8 cellular contexts compared by ENCODE assay signal in the genomic region with DNA sequence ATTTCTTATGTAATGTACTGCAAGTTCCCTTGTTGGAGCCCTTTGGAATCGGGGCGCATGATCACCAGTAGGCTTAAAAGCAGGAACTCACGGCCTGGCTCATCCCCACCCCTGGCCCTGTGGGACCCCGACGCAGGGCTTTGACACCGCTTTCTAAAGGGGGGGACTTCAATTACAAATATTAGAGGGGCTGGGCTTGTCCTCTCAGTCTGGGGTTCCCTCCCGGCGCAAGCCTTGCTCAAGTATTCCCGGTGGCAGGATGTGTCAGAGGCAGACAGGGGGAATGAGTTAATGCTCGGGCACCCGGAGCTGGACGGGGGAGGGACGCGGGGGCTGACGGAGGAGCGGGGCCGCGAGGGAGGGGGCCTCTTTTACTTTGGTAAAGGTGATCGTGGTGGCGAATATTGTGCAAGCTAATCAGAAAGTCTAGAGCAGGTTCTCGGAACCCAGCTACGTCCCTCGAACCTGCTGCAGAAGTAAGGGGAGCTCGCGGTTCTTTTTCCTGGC. TPM values are rescaled to one million over a fixed set of nuclear protein-coding genes. Genes with fewer than 3 reads are reported as not detected.
DNase-seq lines count a peak whose midpoint lies in the region; ATAC-seq and TF ChIP-seq lines count a peak whose summit lies in the region.

No MANE protein-coding gene starts in this region.

- intact Hi-C loops in activated CD4-positive, alpha-beta T cell treated with anti-CD3 and anti-CD28 coated beads, Interleukin-2, amount 10 ng/mL, durations not matched to agents 24 days and 14 days (cut with micrococcal nuclease), result no loop called here
- intact Hi-C loops in sigmoid colon (cut with DNase I), result loop anchor here (10.0 kb wide), 1 partner anchor 154 kb away; no protein-coding TSS in a partner anchor
- intact Hi-C loops in left colon (cut with DNase I, micrococcal nuclease), result no loop called here

- H3K4me3 Mint-ChIP-seq in activated CD4-positive, alpha-beta T cell treated with anti-CD3 and anti-CD28 coated beads, Interleukin-2, amount 10 ng/mL, durations not matched to agents 24 days and 14 days, result peak overlapping the region; percentile 75

- H3K4me1 Mint-ChIP-seq in activated CD4-positive, alpha-beta T cell treated with anti-CD3 and anti-CD28 coated beads, Interleukin-2, amount 10 ng/mL, durations not matched to agents 24 days and 14 days, result peaks cover 21% of the 10 kb centered on the region

- ATAC-seq in activated naive CD4-positive, alpha-beta T cell treated with anti-CD3 and anti-CD28 coated beads, Interleukin-2, amount 50 U/mL, for 72 hours, result peak; percentile 2 to 18
- ATAC-seq in left colon, result no peak

- 2 to 3% methylated on average over 25 of the region's 25 CpGs for WGBS in sigmoid colon, 2 donors

- H3K9me3 ChIP-seq in right atrium auricular region (no peaks in the 10 kb centered on the region), sigmoid colon (no peaks in the 10 kb centered on the region)

- no peaks in the 10 kb centered on the region for H3K27me3 ChIP-seq in right atrium auricular region
- H3K27me3 ChIP-seq in sigmoid colon, result peaks cover 0 to 39% (median 20%) of the 10 kb centered on the region in 3 donors

- no peak for TF ChIP-seq POLR2A in sigmoid colon (IDR thresholded peaks at IDR 0.05)

- no peak overlapping the region for H3K27ac Mint-ChIP-seq in activated CD4-positive, alpha-beta T cell treated with anti-CD3 and anti-CD28 coated beads, Interleukin-2, amount 10 ng/mL, durations not matched to agents 24 days and 14 days
- H3K27ac Mint-ChIP-seq in activated naive CD4-positive, alpha-beta T cell treated with anti-CD3 and anti-CD28 coated beads, Interleukin-2, amount 50 U/mL, for 72 hours, result no peak overlapping the region

- TF ChIP-seq CTCF in right atrium auricular region (IDR thresholded peaks at IDR 0.05) (no peak), sigmoid colon (IDR thresholded peaks at IDR 0.05) (no peak)

- no peaks in the 10 kb centered on the region for H3K36me3 Mint-ChIP-seq in activated CD4-positive, alpha-beta T cell treated with anti-CD3 and anti-CD28 coated beads, Interleukin-2, amount 10 ng/mL, durations not matched to agents 24 days and 14 days (ENCODE audit: low read depth)
- H3K36me3 Mint-ChIP-seq in activated naive CD4-positive, alpha-beta T cell treated with anti-CD3 and anti-CD28 coated beads, Interleukin-2, amount 50 U/mL, for 72 hours, result peaks cover 0 to 11% of the 10 kb centered on the region in 2 donors

- H3K36me3 ChIP-seq in right atrium auricular region (no peaks in the 10 kb centered on the region), sigmoid colon (no peaks in the 10 kb centered on the region)

- peaks cover 0 to 20% of the 10 kb centered on the region in 2 donors for H3K4me1 ChIP-seq in right atrium auricular region
- H3K4me1 ChIP-seq in sigmoid colon, result peaks cover 0 to 28% (median 19%) of the 10 kb centered on the region in 4 donors

- H3K27me3 Mint-ChIP-seq in activated CD4-positive, alpha-beta T cell treated with anti-CD3 and anti-CD28 coated beads, Interleukin-2, amount 10 ng/mL, durations not matched to agents 24 days and 14 days, result peaks cover 62% of the 10 kb centered on the region

- H3K4me3 ChIP-seq in right atrium auricular region, result peak overlapping the region; percentile 58 to 74
- peak overlapping the region; percentile 45 to 56 (median 54) for H3K4me3 ChIP-seq in sigmoid colon

- no peaks in the 10 kb centered on the region for H3K9me3 Mint-ChIP-seq in activated CD4-positive, alpha-beta T cell treated with anti-CD3 and anti-CD28 coated beads, Interleukin-2, amount 10 ng/mL, durations not matched to agents 24 days and 14 days
- H3K9me3 Mint-ChIP-seq in activated naive CD4-positive, alpha-beta T cell treated with anti-CD3 and anti-CD28 coated beads, Interleukin-2, amount 50 U/mL, for 72 hours, result no peaks in the 10 kb centered on the region

- peak overlapping the region; percentile 75 to 77 for H3K27ac ChIP-seq in right atrium auricular region
- H3K27ac ChIP-seq in sigmoid colon, result peak overlapping the region in 2 of 4 donors; percentile 34 to 73

- no peak for TF ChIP-seq EP300 in sigmoid colon (IDR thresholded peaks at IDR 0.05)

- DNase-seq in activated CD4-positive, alpha-beta T cell treated with anti-CD3 and anti-CD28 coated beads, Interleukin-2, amount 10 ng/mL, durations not matched to agents 24 days and 14 days, result peak; percentile 65
- DNase-seq in activated CD4-positive, alpha-beta T cell treated with anti-CD3 and anti-CD28 coated beads for 4 hours, result no peak
- no peak for DNase-seq in activated naive CD4-positive, alpha-beta T cell treated with anti-CD3 and anti-CD28 coated beads, Interleukin-2, amount 50 U/mL, for 72 hours (ENCODE audit: low spot score in 2 of 2)
- peak; percentile 64 for DNase-seq in right atrium auricular region (ENCODE audit: low spot score)
- DNase-seq in sigmoid colon, result no peak
- no peak for DNase-seq in left colon
- no peak for DNase-seq in activated gamma-delta T cell (lab: John Stamatoyannopoulos, UW)
- no peak for DNase-seq in medulla oblongata (ENCODE audit: extremely low spot score)

RNA-seq across cellular contexts. Expression of a gene that starts 1.2 kb away (rescaled TPM):
- total RNA-seq in activated CD4-positive, alpha-beta T cell treated with anti-CD3 and anti-CD28 coated beads, Interleukin-2, amount 10 ng/mL, durations not matched to agents 24 days and 14 days, result not detected in 2 replicates
- total RNA-seq in activated naive CD4-positive, alpha-beta T cell treated with anti-CD3 and anti-CD28 coated beads, Interleukin-2, amount 50 U/mL, for 72 hours, result not detected
- total RNA-seq in right atrium auricular region (1 to 10 TPM; 1.3 to 1.7 TPM), sigmoid colon (1 to 10 TPM; 1.1 to 1.6 (median 1.3) TPM), left colon (under 1 TPM; 0.70 to 0.92 TPM)
- under 1 TPM; under 0.01 to 0.26 (median under 0.01) TPM for polyA plus RNA-seq in sigmoid colon

Comparison
In these comparisons a context has a peak if more than half of its experiments do, and no peak if none do; other contexts are left out.
1. DNase-seq: peak in activated CD4-positive, alpha-beta T cell treated with anti-CD3 and anti-CD28 coated beads, Interleukin-2, amount 10 ng/mL, durations not matched to agents 24 days and 14 days (single experiment) and right atrium auricular region (single experiment); none in activated CD4-positive, alpha-beta T cell treated with anti-CD3 and anti-CD28 coated beads for 4 hours (0 of 2), activated naive CD4-positive, alpha-beta T cell treated with anti-CD3 and anti-CD28 coated beads, Interleukin-2, amount 50 U/mL, for 72 hours (0 of 2), sigmoid colon (single experiment), left colon (0 of 2), activated gamma-delta T cell (single experiment) and medulla oblongata (single experiment).